10 cellular contexts compared by ENCODE assay signal in the genomic region with DNA sequence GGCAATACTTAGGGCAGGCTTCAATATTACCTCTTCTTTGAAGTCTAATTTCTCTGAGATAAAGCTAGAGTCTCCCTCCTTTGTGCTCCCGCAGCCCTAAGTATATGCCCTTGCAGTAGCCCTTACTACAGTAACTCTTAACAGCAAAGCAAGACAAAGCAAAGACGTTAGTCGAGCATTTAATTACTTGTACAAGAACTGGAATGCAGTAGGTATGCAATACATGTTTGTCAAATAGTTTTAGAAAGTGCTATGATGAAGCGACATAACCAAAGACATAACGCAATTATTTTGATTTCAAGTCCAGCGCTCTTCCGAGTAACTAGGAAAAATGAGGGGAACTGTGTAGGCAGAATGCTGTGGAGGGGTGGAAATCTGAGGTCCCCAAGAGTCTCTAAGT. TPM values are rescaled to one million over a fixed set of nuclear protein-coding genes. Genes with fewer than 3 reads are reported as not detected.
DNase-seq lines count a peak whose midpoint lies in the region; ATAC-seq lines count a peak whose summit lies in the region.
"Had no signal": no experiment of that assay in that cellular context is flagged by ENCODE, and none has a peak within 500 bp of the region (broad histone marks: within the 10 kb centered on the region; RNA-seq: fewer than 3 reads in every experiment).

No MANE protein-coding gene starts in this region.

- no peak overlapping the region for H3K27ac Mint-ChIP-seq in activated CD4-positive, alpha-beta T cell treated with anti-CD3 and anti-CD28 coated beads for 36 hours
- H3K27ac Mint-ChIP-seq: brain had no signal

- H3K9me3 Mint-ChIP-seq in activated CD4-positive, alpha-beta T cell treated with anti-CD3 and anti-CD28 coated beads for 36 hours (ENCODE audit: low read depth), result no peaks in the 10 kb centered on the region
- H3K9me3 Mint-ChIP-seq: brain had no signal

- H3K27me3 ChIP-seq in iPS-18a (ENCODE audit: control insufficient read depth, insufficient read depth, low read length) (no peaks in the 10 kb centered on the region), skeletal muscle satellite cell (ENCODE audit: control insufficient read depth, insufficient read depth, low read length) (no peaks in the 10 kb centered on the region)

- H3K4me1 ChIP-seq in iPS-18a (ENCODE audit: control insufficient read depth, low read depth, low read length), result peaks cover 18% of the 10 kb centered on the region
- H3K4me1 ChIP-seq in skeletal muscle satellite cell (ENCODE audit: control insufficient read depth, insufficient read depth, low read length), result peaks cover 19% of the 10 kb centered on the region

- H3K36me3 Mint-ChIP-seq in activated CD4-positive, alpha-beta T cell treated with anti-CD3 and anti-CD28 coated beads for 36 hours (ENCODE audit: low read depth), result peaks cover 14% of the 10 kb centered on the region

- H3K36me3 ChIP-seq in SK-N-MC (ENCODE audit: insufficient read depth, low read length), result peaks cover 3% of the 10 kb centered on the region; the same call in 1 of the 2 replicates
- H3K36me3 ChIP-seq in iPS-18a (ENCODE audit: control insufficient read depth, low read depth, low read length), result no peaks in the 10 kb centered on the region
- H3K36me3 ChIP-seq in skeletal muscle satellite cell (ENCODE audit: insufficient read depth, low read length), result peaks cover 15% of the 10 kb centered on the region

- no peak for ATAC-seq in HG03354 (IDR thresholded peaks at IDR 0.05; ENCODE audit: poor library complexity, severe bottlenecking, unreplicated experiment)
- ATAC-seq in activated CD4-positive, alpha-beta T cell treated with anti-CD3 and anti-CD28 coated beads for 36 hours, result no peak

- H3K4me2 ChIP-seq in skeletal muscle satellite cell (ENCODE audit: low read length), result peak overlapping the region; percentile 90

- intact Hi-C loops in activated CD4-positive, alpha-beta T cell treated with anti-CD3 and anti-CD28 coated beads for 36 hours (cut with DNase I, micrococcal nuclease), result loop anchor here in 1 of 2 experiments (5.0 kb wide), 1 partner anchor 1403 kb away; a partner anchor contains a TSS

- POLR2A ChIA-PET in activated CD4-positive, alpha-beta T cell treated with anti-CD3 and anti-CD28 coated beads for 36 hours (lab: Charles Lee), result interaction anchor here (1.5 to 2.1 kb wide), 2 partner anchors 13 to 51 kb away, joined by 3 to 13 read pairs; a partner anchor contains a TSS

- H3K4me3 Mint-ChIP-seq in activated CD4-positive, alpha-beta T cell treated with anti-CD3 and anti-CD28 coated beads for 36 hours, result no peak overlapping the region
- H3K4me3 Mint-ChIP-seq: brain had no signal

- H3K4me3 ChIP-seq in GM08714 (ENCODE audit: low read length) (peak overlapping the region; percentile 77), SK-N-MC (peak overlapping the region; percentile 84), iPS-18a (ENCODE audit: low read length) (peak overlapping the region; percentile 91), skeletal muscle satellite cell (ENCODE audit: low read length) (peak overlapping the region; percentile 86)

- DNase-seq in SK-N-MC (ENCODE audit: low read depth, low spot score), result no peak
- no peak for DNase-seq in activated CD4-positive, alpha-beta T cell treated with anti-CD3 and anti-CD28 coated beads for 36 hours
- no peak for DNase-seq in activated effector memory CD4-positive, alpha-beta T cell treated with Interleukin-2 at 50 U/mL for 16 hours
- DNase-seq in activated CD4-positive, alpha-beta T cell treated with anti-CD3 and anti-CD28 coated beads, Interleukin-2, amount 50 U/mL, for 1 hour, result no peak

- H3K9me3 ChIP-seq in SK-N-MC (ENCODE audit: low read depth, low read length) (no peaks in the 10 kb centered on the region), iPS-18a (ENCODE audit: control insufficient read depth, low read depth, low read length) (no peaks in the 10 kb centered on the region), skeletal muscle satellite cell (replicated peaks; ENCODE audit: low read length) (no peaks in the 10 kb centered on the region)

- no peaks in the 10 kb centered on the region for H3K27me3 Mint-ChIP-seq in activated CD4-positive, alpha-beta T cell treated with anti-CD3 and anti-CD28 coated beads for 36 hours

- H3K9ac ChIP-seq in SK-N-MC (ENCODE audit: insufficient read length) (peak overlapping the region; percentile 82), iPS-18a (ENCODE audit: low read length) (peak overlapping the region; percentile 49), skeletal muscle satellite cell (ENCODE audit: low read depth, low read length) (peak overlapping the region; percentile 92)

- H3K27ac ChIP-seq in SK-N-MC, result no peak overlapping the region
- H3K27ac ChIP-seq in iPS-18a (ENCODE audit: low read length), result no peak overlapping the region

- CTCF ChIA-PET in activated CD4-positive, alpha-beta T cell treated with anti-CD3 and anti-CD28 coated beads for 36 hours (lab: Charles Lee), result interaction anchor here (0.6 to 2.9 kb wide), 4 partner anchors 8 to 221 kb away, joined by 4 to 20 read pairs (median 17); a partner anchor contains a TSS

- H3K4me1 Mint-ChIP-seq in activated CD4-positive, alpha-beta T cell treated with anti-CD3 and anti-CD28 coated beads for 36 hours, result peaks cover 28% of the 10 kb centered on the region

RNA-seq across cellular contexts. Expression of a gene that starts 1.6 kb away (rescaled TPM):
- total RNA-seq in skeletal muscle satellite cell (2012; rRNA removed), result 113 and 114 TPM in 2 replicates
- total RNA-seq in activated CD4-positive, alpha-beta T cell treated with anti-CD3 and anti-CD28 coated beads for 36 hours, result 10 to 100 TPM; 24.3 to 28.8 TPM

RNA-seq across cellular contexts. Expression of a gene that starts 1.8 kb away (rescaled TPM):
- total RNA-seq in skeletal muscle satellite cell (2012; rRNA removed), result 2.5 and 4.8 TPM in 2 replicates
- 1 to 10 TPM; 4.0 to 8.0 TPM for total RNA-seq in activated CD4-positive, alpha-beta T cell treated with anti-CD3 and anti-CD28 coated beads for 36 hours

RNA-seq across cellular contexts. Expression of a gene that starts 19.5 kb away (rescaled TPM):
- under 0.01 TPM in 2 replicates for total RNA-seq in skeletal muscle satellite cell (2012; rRNA removed)
- total RNA-seq in activated CD4-positive, alpha-beta T cell treated with anti-CD3 and anti-CD28 coated beads for 36 hours, result under 1 TPM; 0.19 to 0.48 TPM

RNA-seq across cellular contexts. Expression of a gene that starts 25.2 kb away (rescaled TPM):
- total RNA-seq in skeletal muscle satellite cell (2012; rRNA removed), result not detected in 2 replicates
- not detected for total RNA-seq in activated CD4-positive, alpha-beta T cell treated with anti-CD3 and anti-CD28 coated beads for 36 hours
- total RNA-seq: temporal lobe had no signal

RNA-seq across cellular contexts. Expression of a gene that starts 51.7 kb away (rescaled TPM):
- 5.5 and 6.6 TPM in 2 replicates for total RNA-seq in skeletal muscle satellite cell (2012; rRNA removed)
- 1 to 10 TPM; 4.5 to 6.4 TPM for total RNA-seq in activated CD4-positive, alpha-beta T cell treated with anti-CD3 and anti-CD28 coated beads for 36 hours
